2 cellular contexts compared by ENCODE assay signal in the genomic region with DNA sequence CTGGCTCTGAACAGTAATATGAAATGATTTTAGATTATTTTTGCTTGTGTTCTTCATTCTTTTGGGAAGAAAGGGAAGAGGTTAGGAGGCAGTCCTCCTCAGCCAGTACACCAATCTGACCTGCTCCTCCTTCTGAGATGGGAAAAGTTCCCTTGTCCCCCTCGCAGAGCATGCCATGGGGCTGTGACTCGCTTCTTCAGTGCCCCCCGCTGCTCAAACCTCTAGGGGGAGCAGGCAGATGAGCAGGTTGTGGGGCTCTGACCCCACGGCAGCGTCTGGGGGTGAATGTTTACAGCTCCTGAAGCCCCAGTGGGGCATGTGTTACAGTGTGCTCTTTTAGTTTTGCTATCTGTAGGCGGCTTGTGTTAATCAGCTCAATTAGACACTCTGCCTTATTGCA.
TF ChIP-seq lines count a peak whose summit lies in the region.

No MANE protein-coding gene starts in this region.

TF ChIP-seq in HepG2, 621 proteins besides CTCF, POLR2A, EP300 and RAD21:
- no peak for TF ChIP-seq ZFP62 (CRISPR knock-in tag; IDR thresholded peaks at IDR 0.05)
- no peak for TF ChIP-seq FOXK2 (IDR thresholded peaks at IDR 0.05)
- TF ChIP-seq REL (CRISPR knock-in tag; conservative IDR thresholded peaks at IDR 0.05), result no peak
- TF ChIP-seq ZNF235 (CRISPR knock-in tag; IDR thresholded peaks at IDR 0.05; ENCODE audit: borderline replicate concordance), result no peak
- TF ChIP-seq SMC3 (IDR thresholded peaks at IDR 0.05; ENCODE audit: low read length), result no peak
- no peak for TF ChIP-seq YEATS2 (CRISPR knock-in tag; IDR thresholded peaks at IDR 0.05; ENCODE audit: borderline replicate concordance)
- TF ChIP-seq ZBTB21 (CRISPR knock-in tag; IDR thresholded peaks at IDR 0.05), result no peak
- TF ChIP-seq PCBP2 (optimal IDR thresholded peaks at IDR 0.05; ENCODE audit: low read depth, low read length, poor library complexity, severe bottlenecking), result no peak
- no peak for TF ChIP-seq ZNF891 (CRISPR knock-in tag; IDR thresholded peaks at IDR 0.05)
- TF ChIP-seq, protein P1, sequence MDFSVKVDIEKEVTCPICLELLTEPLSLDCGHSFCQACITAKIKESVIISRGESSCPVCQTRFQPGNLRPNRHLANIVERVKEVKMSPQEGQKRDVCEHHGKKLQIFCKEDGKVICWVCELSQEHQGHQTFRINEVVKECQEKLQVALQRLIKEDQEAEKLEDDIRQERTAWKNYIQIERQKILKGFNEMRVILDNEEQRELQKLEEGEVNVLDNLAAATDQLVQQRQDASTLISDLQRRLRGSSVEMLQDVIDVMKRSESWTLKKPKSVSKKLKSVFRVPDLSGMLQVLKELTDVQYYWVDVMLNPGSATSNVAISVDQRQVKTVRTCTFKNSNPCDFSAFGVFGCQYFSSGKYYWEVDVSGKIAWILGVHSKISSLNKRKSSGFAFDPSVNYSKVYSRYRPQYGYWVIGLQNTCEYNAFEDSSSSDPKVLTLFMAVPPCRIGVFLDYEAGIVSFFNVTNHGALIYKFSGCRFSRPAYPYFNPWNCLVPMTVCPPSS (IDR thresholded peaks at IDR 0.05), result no peak
- no peak for TF ChIP-seq ZNF75D (CRISPR knock-in tag; IDR thresholded peaks at IDR 0.05; ENCODE audit: borderline replicate concordance)
- TF ChIP-seq, protein P2, sequence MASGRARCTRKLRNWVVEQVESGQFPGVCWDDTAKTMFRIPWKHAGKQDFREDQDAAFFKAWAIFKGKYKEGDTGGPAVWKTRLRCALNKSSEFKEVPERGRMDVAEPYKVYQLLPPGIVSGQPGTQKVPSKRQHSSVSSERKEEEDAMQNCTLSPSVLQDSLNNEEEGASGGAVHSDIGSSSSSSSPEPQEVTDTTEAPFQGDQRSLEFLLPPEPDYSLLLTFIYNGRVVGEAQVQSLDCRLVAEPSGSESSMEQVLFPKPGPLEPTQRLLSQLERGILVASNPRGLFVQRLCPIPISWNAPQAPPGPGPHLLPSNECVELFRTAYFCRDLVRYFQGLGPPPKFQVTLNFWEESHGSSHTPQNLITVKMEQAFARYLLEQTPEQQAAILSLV (CRISPR knock-in tag; IDR thresholded peaks at IDR 0.05; ENCODE audit: borderline replicate concordance), result no peak
- no peak for TF ChIP-seq MTF1 (CRISPR knock-in tag; IDR thresholded peaks at IDR 0.05)
- TF ChIP-seq IKZF1 (IDR thresholded peaks at IDR 0.05), result no peak
- no peak for TF ChIP-seq CBX2 (IDR thresholded peaks at IDR 0.05; ENCODE audit: low read depth, low read length)
- TF ChIP-seq CBX2 (CRISPR knock-in tag; IDR thresholded peaks at IDR 0.05; ENCODE audit: low read depth), result no peak
- no peak for TF ChIP-seq SRSF4 (IDR thresholded peaks at IDR 0.05; ENCODE audit: low read depth, low read length, poor library complexity, severe bottlenecking)

TF ChIP-seq in WTC11, 78 proteins besides CTCF, POLR2A, EP300 and RAD21:
- TF ChIP-seq, protein P3, sequence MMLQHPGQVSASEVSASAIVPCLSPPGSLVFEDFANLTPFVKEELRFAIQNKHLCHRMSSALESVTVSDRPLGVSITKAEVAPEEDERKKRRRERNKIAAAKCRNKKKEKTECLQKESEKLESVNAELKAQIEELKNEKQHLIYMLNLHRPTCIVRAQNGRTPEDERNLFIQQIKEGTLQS (CRISPR knock-in tag; conservative IDR thresholded peaks at IDR 0.05), result no peak
- TF ChIP-seq TEAD1 (CRISPR knock-in tag; IDR thresholded peaks at IDR 0.05), result no peak
